1 cellular context compared by ENCODE assay signal in genomic region chr1:182291584-182292192, GRCh38.
TF ChIP-seq lines count a peak whose summit lies in the region.

No MANE protein-coding gene starts in this region.

TF ChIP-seq in K562, 482 proteins besides CTCF, POLR2A, EP300 and RAD21 (continues in another document):
- no peak for TF ChIP-seq ZNF407 (IDR thresholded peaks at IDR 0.05; ENCODE audit: low read depth)
- TF ChIP-seq KLF6 (CRISPR knock-in tag; IDR thresholded peaks at IDR 0.05; ENCODE audit: borderline replicate concordance), result no peak
- no peak for TF ChIP-seq CXXC5 (CRISPR knock-in tag; IDR thresholded peaks at IDR 0.05)
- no peak for TF ChIP-seq GABPB2 (CRISPR knock-in tag; conservative IDR thresholded peaks at IDR 0.05)
- no peak for TF ChIP-seq ZNF197 (CRISPR knock-in tag; IDR thresholded peaks at IDR 0.05; ENCODE audit: low read depth)
- TF ChIP-seq ATF6 (CRISPR knock-in tag; IDR thresholded peaks at IDR 0.05), result 0 out of 2 replicates have a peak, but pooled peaks have one; percentile 35
- no peak for TF ChIP-seq POLR2H (tag; IDR thresholded peaks at IDR 0.05; ENCODE audit: low read depth)
- TF ChIP-seq SRSF3 (IDR thresholded peaks at IDR 0.05; ENCODE audit: insufficient read depth, low read length), result no peak
- TF ChIP-seq RUNX1 (IDR thresholded peaks at IDR 0.05; ENCODE audit: low read depth), result no peak
- no peak for TF ChIP-seq U2AF1 (optimal IDR thresholded peaks at IDR 0.05; ENCODE audit: low read depth, low read length)
- no peak for TF ChIP-seq NEUROD1 (IDR thresholded peaks at IDR 0.05; ENCODE audit: borderline replicate concordance, low read depth, low read length, partially characterized antibody)
- no peak for TF ChIP-seq HDAC8 (tag; IDR thresholded peaks at IDR 0.05)
- TF ChIP-seq SMAD4 (CRISPR knock-in tag; conservative IDR thresholded peaks at IDR 0.05), result no peak
- no peak for TF ChIP-seq RHOXF2B (CRISPR knock-in tag; conservative IDR thresholded peaks at IDR 0.05)
- peak; percentile 0; the same call in 1 of the 2 replicates for TF ChIP-seq TOE1 (IDR thresholded peaks at IDR 0.05; ENCODE audit: borderline replicate concordance)
- no peak for TF ChIP-seq TOE1 (CRISPR knock-in tag; IDR thresholded peaks at IDR 0.05; ENCODE audit: borderline replicate concordance, low read depth)
- no peak for TF ChIP-seq FOS (IDR thresholded peaks at IDR 0.05; ENCODE audit: extremely low read depth, insufficient read length)
- no peak for TF ChIP-seq XRCC5 (IDR thresholded peaks at IDR 0.05; ENCODE audit: low read depth, low read length)
- TF ChIP-seq ETV5 (CRISPR knock-in tag; IDR thresholded peaks at IDR 0.05; ENCODE audit: low read depth), result 0 out of 2 replicates have a peak, but pooled peaks have one; percentile 11
- 0 out of 2 replicates have a peak, but pooled peaks have one; percentile 40 for TF ChIP-seq ZNF778 (CRISPR knock-in tag; IDR thresholded peaks at IDR 0.05)
- no peak for TF ChIP-seq ATF3 (IDR thresholded peaks at IDR 0.05)
- TF ChIP-seq ATF3 (CRISPR knock-in tag; conservative IDR thresholded peaks at IDR 0.05), result no peak
- TF ChIP-seq JUND (IDR thresholded peaks at IDR 0.05; ENCODE audit: borderline replicate concordance, low read depth, low read length), result no peak
- TF ChIP-seq JUND (tag; IDR thresholded peaks at IDR 0.05; ENCODE audit: borderline replicate concordance, low read depth, low read length), result no peak
- TF ChIP-seq RNF219 (CRISPR knock-in tag; IDR thresholded peaks at IDR 0.05), result no peak
- no peak for TF ChIP-seq MBD1 (CRISPR knock-in tag; IDR thresholded peaks at IDR 0.05)
- peak; percentile 32; the same call in 1 of the 2 replicates for TF ChIP-seq ZNF644 (tag; IDR thresholded peaks at IDR 0.05; ENCODE audit: low read depth)
- no peak for TF ChIP-seq PREB (CRISPR knock-in tag; IDR thresholded peaks at IDR 0.05)
- no peak for TF ChIP-seq SRSF7 (optimal IDR thresholded peaks at IDR 0.05; ENCODE audit: low read depth, low read length)
- no peak for TF ChIP-seq MTA2 (IDR thresholded peaks at IDR 0.05; ENCODE audit: low read depth)
- TF ChIP-seq ZNF232 (CRISPR knock-in tag; IDR thresholded peaks at IDR 0.05), result no peak
- TF ChIP-seq ZNF589 (CRISPR knock-in tag; IDR thresholded peaks at IDR 0.05; ENCODE audit: low read depth), result 0 out of 2 replicates have a peak, but pooled peaks have one; percentile 7
- TF ChIP-seq RREB1 (CRISPR knock-in tag; IDR thresholded peaks at IDR 0.05), result no peak
